Comparison of ENCODE assay signal across 19 cellular contexts in the genomic region with DNA sequence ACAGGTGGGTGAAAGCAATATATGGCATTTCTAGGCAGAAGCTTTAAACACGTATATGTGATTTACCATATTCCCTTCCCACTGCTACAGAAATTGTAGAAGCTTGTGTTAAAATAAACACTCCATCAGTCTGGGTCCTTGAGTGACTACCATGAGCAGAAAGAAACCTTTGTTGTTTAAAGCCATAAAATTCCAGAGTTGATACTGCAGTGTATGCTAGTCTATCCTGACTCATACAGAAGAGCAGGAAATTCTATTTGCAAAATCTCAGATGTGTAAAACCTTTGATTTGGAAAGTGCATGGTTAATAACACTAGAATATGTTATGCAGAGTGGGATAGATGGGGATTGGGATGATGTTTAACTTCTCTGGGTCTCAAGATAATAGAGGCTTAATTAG.
"Had no signal": no experiment of that assay in that cellular context is flagged by ENCODE, and none has a peak within 500 bp of the region (broad histone marks: within the 10 kb centered on the region; RNA-seq: fewer than 3 reads in every experiment).

No MANE protein-coding gene starts in this region.

- H3K9me3 Mint-ChIP-seq: activated naive CD4-positive, alpha-beta T cell treated with anti-CD3 and anti-CD28 coated beads, Interleukin-2, amount 50 U/mL, for 72 hours; activated T-helper 1 cell treated with anti-CD3 and anti-CD28 coated beads, Interleukin-12 subunit alpha, Interleukin-12 subunit beta, Interleukin-2, Interleukin-4 antibody, amounts not matched to agents 30 ng/mL and 10 ng/mL and 1 ng/mL, durations not matched to agents 14 hours and 24 hours and 36 hours had no signal

- H3K36me3 Mint-ChIP-seq: activated naive CD4-positive, alpha-beta T cell treated with anti-CD3 and anti-CD28 coated beads, Interleukin-2, amount 50 U/mL, for 72 hours; immature natural killer cell had no signal

- H3K27ac Mint-ChIP-seq: activated naive CD4-positive, alpha-beta T cell treated with anti-CD3 and anti-CD28 coated beads, Interleukin-2, amount 50 U/mL, for 72 hours; activated T-helper 1 cell treated with anti-CD3 and anti-CD28 coated beads, Interleukin-12 subunit alpha, Interleukin-12 subunit beta, Interleukin-2, Interleukin-4 antibody, amounts not matched to agents 30 ng/mL and 10 ng/mL and 1 ng/mL, durations not matched to agents 14 hours and 24 hours and 36 hours; immature natural killer cell; progenitor cell of endocrine pancreas had no signal

- H3K27me3 ChIP-seq: adrenal gland, heart right ventricle, right atrium auricular region, upper lobe of right lung had no signal

- H3K9me3 ChIP-seq: adrenal gland, heart right ventricle, lower lobe of right lung, right atrium auricular region, upper lobe of right lung had no signal

- FAIRE-seq: TTC549 had no signal

- H3K27me3 Mint-ChIP-seq: progenitor cell of endocrine pancreas had no signal

- DNase-seq: activated CD4-positive, alpha-beta T cell treated with anti-CD3 and anti-CD28 coated beads, Interleukin-2, amount 50 U/mL, for 48 hours; activated gamma-delta T cell treated with Interleukin-2 at 50 U/mL for 16 hours; activated T-cell treated with anti-CD3 and anti-CD28 coated beads for 4 hours; adrenal gland; caudate nucleus; heart right ventricle; immature natural killer cell; lower lobe of right lung; stimulated activated CD4-positive, alpha-beta T cell treated with anti-CD3 and anti-CD28 coated beads, Interleukin-12 subunit alpha, Interleukin-12 subunit beta, amount 100 ng/mL, for 4 hours; stimulated activated CD4-positive, alpha-beta T cell treated with anti-CD3 and anti-CD28 coated beads, Interleukin-1b, Interleukin-23, amount 100 ng/mL, for 48 hours; stimulated activated CD8-positive, alpha-beta memory T cell treated with anti-CD3 and anti-CD28 coated beads, Interleukin-4, amount 100 ng/mL, for 48 hours; stimulated activated naive CD4-positive, alpha-beta T cell; upper lobe of right lung had no signal

- H3K4me3 Mint-ChIP-seq: activated T-helper 1 cell treated with anti-CD3 and anti-CD28 coated beads, Interleukin-12 subunit alpha, Interleukin-12 subunit beta, Interleukin-2, Interleukin-4 antibody, amounts not matched to agents 30 ng/mL and 10 ng/mL and 1 ng/mL, durations not matched to agents 14 hours and 24 hours and 36 hours; immature natural killer cell had no signal

- H3K27ac ChIP-seq: adrenal gland, heart right ventricle, lower lobe of right lung, right atrium auricular region, upper lobe of right lung had no signal

- H3K4me3 ChIP-seq: adrenal gland, heart right ventricle, lower lobe of right lung, right atrium auricular region, upper lobe of right lung had no signal

- H3K36me3 ChIP-seq: adrenal gland, heart right ventricle, lower lobe of right lung, right atrium auricular region, upper lobe of right lung had no signal

- H3K4me1 Mint-ChIP-seq: immature natural killer cell had no signal

- H3K4me1 ChIP-seq: adrenal gland, lower lobe of right lung, right atrium auricular region, upper lobe of right lung had no signal

- ATAC-seq: activated naive CD4-positive, alpha-beta T cell treated with anti-CD3 and anti-CD28 coated beads, Interleukin-2, amount 50 U/mL, for 72 hours; esophagus mucosa; heart right ventricle; lower lobe of right lung; upper lobe of right lung had no signal
